Comparison of ENCODE assay signal across 10 cellular contexts in genomic region chr4:102823897-102824296, GRCh38. TPM values are rescaled to one million over a fixed set of nuclear protein-coding genes. Genes with fewer than 3 reads are reported as not detected.
DNase-seq lines count a peak whose midpoint lies in the region; ATAC-seq, FAIRE-seq and TF ChIP-seq lines count a peak whose summit lies in the region.
"Had no signal": no experiment of that assay in that cellular context is flagged by ENCODE, and none has a peak within 500 bp of the region (broad histone marks: within the 10 kb centered on the region; RNA-seq: fewer than 3 reads in every experiment).

No MANE protein-coding gene starts in this region.

- peaks cover 9 to 66% (median 62%) of the 10 kb centered on the region in 12 donors for H3K4me1 ChIP-seq in heart left ventricle
- H3K4me1 ChIP-seq in lower lobe of right lung: peaks cover 62% of the 10 kb centered on the region

- no peaks in the 10 kb centered on the region for H3K27me3 Mint-ChIP-seq in type B pancreatic cell

- peaks cover 0 to 31% (median 7%) of the 10 kb centered on the region in 9 donors for H3K36me3 ChIP-seq in heart left ventricle
- peaks cover 10% of the 10 kb centered on the region for H3K36me3 ChIP-seq in lower lobe of right lung

- no peak overlapping the region for H3K4me3 Mint-ChIP-seq in type B pancreatic cell
- H3K4me3 Mint-ChIP-seq: activated T-helper 1 cell treated with anti-CD3 and anti-CD28 coated beads, Interleukin-12 subunit alpha, Interleukin-12 subunit beta, Interleukin-2, Interleukin-4 antibody, amounts not matched to agents 30 ng/mL and 10 ng/mL and 1 ng/mL, durations not matched to agents 14 hours and 24 hours and 36 hours had no signal

- peak overlapping the region in 10 of 12 donors; percentile 9 to 95 (median 90) for H3K4me3 ChIP-seq in heart left ventricle
- H3K4me3 ChIP-seq in astrocyte of the spinal cord (ENCODE audit: low read depth, low read length): peak overlapping the region; percentile 79
- peak overlapping the region; percentile 75 for H3K4me3 ChIP-seq in lower lobe of right lung

- WGBS in heart left ventricle, 4 donors: 31 to 41% (median 35%) methylated on average over 4 of the region's 4 CpGs

- in situ Hi-C loops in astrocyte of the spinal cord (cut with HindIII; ENCODE audit: low sequenced_read_pairs): no loop called here

- no peak for DNase-seq in heart left ventricle
- DNase-seq in cardiac septum (ENCODE audit: low spot score): no peak
- no peak for DNase-seq in astrocyte of the spinal cord (ENCODE audit: low read depth, low spot score)
- DNase-seq in lower lobe of right lung: no peak
- no peak for DNase-seq in type B pancreatic cell (ENCODE audit: extremely low spot score, unreplicated experiment)
- no peak for DNase-seq in retina
- DNase-seq in H54 (ENCODE audit: insufficient read length, low spot score): no peak
- DNase-seq in SKM-1 (lab: John Stamatoyannopoulos, UW; ENCODE audit: unreplicated experiment): no peak

- H3K27ac Mint-ChIP-seq in type B pancreatic cell: peak overlapping the region; percentile 21

- H3K27ac ChIP-seq in heart left ventricle (peak overlapping the region in 5 of 12 donors; percentile 10 to 100 (median 100)), lower lobe of right lung (peak overlapping the region; percentile 100)

- intact Hi-C loops in heart left ventricle (cut with DNase I): loop anchor here in 4 of 10 donors (5.0 to 10.0 kb wide), 4 partner anchors 191 to 319 kb away; partner anchors contain the start of genes SLC9B1 (in 2 of the 4) and NFKB1 (in 1 of the 4)
- intact Hi-C loops in cardiac septum (cut with DNase I): no loop called here
- intact Hi-C loops in lower lobe of right lung (cut with DNase I): no loop called here

- TF ChIP-seq POLR2A in heart left ventricle (IDR thresholded peaks at IDR 0.05) (no peak), H54 (IDR thresholded peaks at IDR 0.05; ENCODE audit: low read depth, low read length) (no peak)

- no peak for TF ChIP-seq CTCF in heart left ventricle (IDR thresholded peaks at IDR 0.05)
- no peak for TF ChIP-seq CTCF in astrocyte of the spinal cord (IDR thresholded peaks at IDR 0.05; ENCODE audit: low read depth, low read length)
- no peak for TF ChIP-seq CTCF in lower lobe of right lung (IDR thresholded peaks at IDR 0.05)
- no peak for TF ChIP-seq CTCF in type B pancreatic cell (conservative IDR thresholded peaks at IDR 0.05)

- H3K9me3 Mint-ChIP-seq in type B pancreatic cell: no peaks in the 10 kb centered on the region
- H3K9me3 Mint-ChIP-seq: activated T-helper 1 cell treated with anti-CD3 and anti-CD28 coated beads, Interleukin-12 subunit alpha, Interleukin-12 subunit beta, Interleukin-2, Interleukin-4 antibody, amounts not matched to agents 30 ng/mL and 10 ng/mL and 1 ng/mL, durations not matched to agents 14 hours and 24 hours and 36 hours had no signal

- FAIRE-seq in H54 (lab: Jason Lieb, UNC): no peak
- FAIRE-seq: RCC 7860 had no signal

- H3K4me1 Mint-ChIP-seq in type B pancreatic cell (ENCODE audit: unreplicated experiment): peaks cover 38% of the 10 kb centered on the region

- H3K27me3 ChIP-seq in heart left ventricle (no peaks in the 10 kb centered on the region), lower lobe of right lung (ENCODE audit: low read depth) (no peaks in the 10 kb centered on the region)

- H3K9me3 ChIP-seq in heart left ventricle (no peaks in the 10 kb centered on the region), lower lobe of right lung (no peaks in the 10 kb centered on the region)

- ATAC-seq in heart left ventricle: no peak
- no peak for ATAC-seq in lower lobe of right lung

- H3K36me3 Mint-ChIP-seq in type B pancreatic cell: peaks cover 26% of the 10 kb centered on the region

RNA-seq across cellular contexts. Expression of gene UBE2D3, which starts 3.5 kb away (rescaled TPM):
- 100 to 1,000 TPM; 216 to 381 (median 258) TPM for total RNA-seq in heart left ventricle
- 100 to 1,000 TPM in 1 of 2 donors, 10 to 100 TPM in 1; 87.4 to 351 TPM for polyA plus RNA-seq in heart left ventricle
- 239 TPM for total RNA-seq in cardiac septum
- 289 TPM for total RNA-seq in lower lobe of right lung
- 288 and 302 TPM in 2 replicates for total RNA-seq in type B pancreatic cell (ENCODE audit: low replicate concordance)

RNA-seq across cellular contexts. Expression of gene CISD2, which starts 44.9 kb away (rescaled TPM):
- total RNA-seq in heart left ventricle (10 to 100 TPM in 7 of 9 donors, 1 to 10 TPM in 2; 9.0 to 22.3 (median 18.4) TPM), cardiac septum (15.8 TPM), lower lobe of right lung (28.5 TPM), type B pancreatic cell (ENCODE audit: low replicate concordance) (25.6 and 27.9 TPM in 2 replicates)
- polyA plus RNA-seq in heart left ventricle: 10 to 100 TPM; 11.3 to 35.8 TPM
